Comparison of ENCODE assay signal across 8 cellular contexts in the genomic region with DNA sequence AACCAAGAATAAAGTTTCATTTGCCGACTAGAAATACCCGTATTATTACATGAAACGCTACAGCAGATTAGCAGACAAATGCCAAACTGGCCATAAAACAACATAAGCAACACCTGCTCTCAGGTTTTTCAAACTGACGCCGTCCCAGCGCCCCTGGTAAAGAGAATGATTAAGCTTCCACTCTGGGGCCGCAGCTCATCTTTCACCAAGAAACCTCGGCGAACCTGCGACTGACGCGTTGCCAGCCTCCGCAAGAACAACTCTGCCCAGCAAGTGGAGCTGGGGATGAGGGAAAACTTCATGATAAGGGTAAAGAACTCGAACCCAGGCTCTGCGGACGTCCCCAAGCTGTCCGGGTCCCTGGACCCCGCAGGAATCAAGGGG. TPM values are rescaled to one million over a fixed set of nuclear protein-coding genes. Genes with fewer than 3 reads are reported as not detected.
A peak's percentile ranks its signal among the peaks of the same experiment; 100 is the strongest.
DNase-seq lines count a peak whose midpoint lies in the region; ATAC-seq and TF ChIP-seq lines count a peak whose summit lies in the region.

No MANE protein-coding gene starts in this region.

- H3K4me1 ChIP-seq in BE2C: no peaks in the 10 kb centered on the region

- H3K27ac Mint-ChIP-seq in activated CD4-positive, alpha-beta T cell treated with anti-CD3 and anti-CD28 coated beads, Interleukin-2, amount 10 ng/mL, durations not matched to agents 24 days and 14 days: peak overlapping the region; percentile 100
- peak overlapping the region; percentile 98 for H3K27ac Mint-ChIP-seq in progenitor cell of endocrine pancreas

- H3K36me3 Mint-ChIP-seq in activated CD4-positive, alpha-beta T cell treated with anti-CD3 and anti-CD28 coated beads, Interleukin-2, amount 10 ng/mL, durations not matched to agents 24 days and 14 days (ENCODE audit: low read depth): peaks cover 6% of the 10 kb centered on the region
- H3K36me3 Mint-ChIP-seq in progenitor cell of endocrine pancreas (ENCODE audit: insufficient read depth): no peaks in the 10 kb centered on the region

- H3K9me3 ChIP-seq in BE2C: no peaks in the 10 kb centered on the region

- H3K27me3 Mint-ChIP-seq in activated CD4-positive, alpha-beta T cell treated with anti-CD3 and anti-CD28 coated beads, Interleukin-2, amount 10 ng/mL, durations not matched to agents 24 days and 14 days: peaks cover 4% of the 10 kb centered on the region
- peaks cover under 1% of the 10 kb centered on the region for H3K27me3 Mint-ChIP-seq in progenitor cell of endocrine pancreas

- no peaks in the 10 kb centered on the region for H3K9me3 Mint-ChIP-seq in activated CD4-positive, alpha-beta T cell treated with anti-CD3 and anti-CD28 coated beads, Interleukin-2, amount 10 ng/mL, durations not matched to agents 24 days and 14 days
- H3K9me3 Mint-ChIP-seq in progenitor cell of endocrine pancreas (ENCODE audit: low read depth): no peaks in the 10 kb centered on the region

- intact Hi-C loops in activated CD4-positive, alpha-beta T cell treated with anti-CD3 and anti-CD28 coated beads, Interleukin-2, amount 10 ng/mL, durations not matched to agents 24 days and 14 days (cut with micrococcal nuclease): loop anchor here (2.0 to 5.0 kb wide), 2 partner anchors 125 to 290 kb away; a partner anchor contains a TSS

- ATAC-seq in GM19324 (IDR thresholded peaks at IDR 0.05; ENCODE audit: low FRiP score, unreplicated experiment): peak; percentile 13
- peak; percentile 11 for ATAC-seq in HG03439 (IDR thresholded peaks at IDR 0.05; ENCODE audit: unreplicated experiment)

- DNase-seq in BE2C (no peak), fibroblast of villous mesenchyme (ENCODE audit: low read depth) (no peak), progenitor cell of endocrine pancreas (ENCODE audit: low spot score, unreplicated experiment) (no peak), GM19238 (ENCODE audit: insufficient read length, low spot score) (no peak), SIG-M5 (lab: John Stamatoyannopoulos, UW) (no peak)
- DNase-seq in activated CD4-positive, alpha-beta T cell treated with anti-CD3 and anti-CD28 coated beads, Interleukin-2, amount 10 ng/mL, durations not matched to agents 24 days and 14 days: peak; percentile 75

- TF ChIP-seq CTCF in BE2C (IDR thresholded peaks at IDR 0.05; ENCODE audit: low read depth, low read length) (no peak), fibroblast of villous mesenchyme (IDR thresholded peaks at IDR 0.05; ENCODE audit: insufficient read depth, low read depth, low read length) (no peak), progenitor cell of endocrine pancreas (IDR thresholded peaks at IDR 0.05; ENCODE audit: unreplicated experiment) (no peak)

- peak overlapping the region; percentile 84 for H3K4me3 ChIP-seq in BE2C (ENCODE audit: low read depth, low read length)
- H3K4me3 ChIP-seq in fibroblast of villous mesenchyme (ENCODE audit: low read depth, low read length): peak overlapping the region; percentile 94

- H3K4me3 Mint-ChIP-seq in activated CD4-positive, alpha-beta T cell treated with anti-CD3 and anti-CD28 coated beads, Interleukin-2, amount 10 ng/mL, durations not matched to agents 24 days and 14 days: peak overlapping the region; percentile 100
- H3K4me3 Mint-ChIP-seq in progenitor cell of endocrine pancreas (ENCODE audit: low read depth): peak overlapping the region; percentile 99

- H3K27me3 ChIP-seq in BE2C: no peaks in the 10 kb centered on the region

- no peaks in the 10 kb centered on the region for H3K36me3 ChIP-seq in BE2C

- peaks cover 22% of the 10 kb centered on the region for H3K4me1 Mint-ChIP-seq in activated CD4-positive, alpha-beta T cell treated with anti-CD3 and anti-CD28 coated beads, Interleukin-2, amount 10 ng/mL, durations not matched to agents 24 days and 14 days
- H3K4me1 Mint-ChIP-seq in progenitor cell of endocrine pancreas (ENCODE audit: low read depth): peaks cover 14% of the 10 kb centered on the region

RNA-seq across cellular contexts. Expression of a gene that starts 0.5 kb away (rescaled TPM):
- 58.1 TPM for polyA plus RNA-seq in BE2C (2012; ENCODE audit: insufficient read depth, insufficient read length, low read depth)
- total RNA-seq in activated CD4-positive, alpha-beta T cell treated with anti-CD3 and anti-CD28 coated beads, Interleukin-2, amount 10 ng/mL, durations not matched to agents 24 days and 14 days: 77.6 and 85.4 TPM in 2 replicates
- total RNA-seq in fibroblast of villous mesenchyme: 76.7 and 114 TPM in 2 replicates
- 68.8 and 74.9 TPM in 2 replicates for total RNA-seq in progenitor cell of endocrine pancreas
